Comparison of ENCODE assay signal across 1 cellular context in the genomic region with DNA sequence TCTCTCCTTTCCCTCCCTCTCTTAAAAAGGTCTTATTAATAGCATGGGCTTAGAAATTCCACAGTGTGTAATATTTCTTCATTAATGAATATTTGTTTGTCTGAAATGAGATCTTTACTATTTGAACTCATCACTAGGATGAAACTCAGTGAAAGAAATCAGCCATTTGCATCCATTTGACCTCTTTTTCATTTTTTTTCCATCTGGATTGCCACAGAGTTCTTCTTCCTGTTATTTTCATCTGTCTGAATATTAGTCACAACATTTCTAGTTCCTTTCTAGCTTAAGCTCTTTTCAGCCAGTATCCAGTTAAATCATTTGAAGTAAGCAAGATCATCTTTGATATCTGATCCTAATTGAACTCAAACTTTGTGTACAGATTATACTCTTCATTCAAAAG.
TF ChIP-seq lines count a peak whose summit lies in the region.

No MANE protein-coding gene starts in this region.

TF ChIP-seq in SK-N-SH, 30 proteins besides CTCF, POLR2A, EP300 and RAD21 (continued from another document):
- TF ChIP-seq, protein P1, sequence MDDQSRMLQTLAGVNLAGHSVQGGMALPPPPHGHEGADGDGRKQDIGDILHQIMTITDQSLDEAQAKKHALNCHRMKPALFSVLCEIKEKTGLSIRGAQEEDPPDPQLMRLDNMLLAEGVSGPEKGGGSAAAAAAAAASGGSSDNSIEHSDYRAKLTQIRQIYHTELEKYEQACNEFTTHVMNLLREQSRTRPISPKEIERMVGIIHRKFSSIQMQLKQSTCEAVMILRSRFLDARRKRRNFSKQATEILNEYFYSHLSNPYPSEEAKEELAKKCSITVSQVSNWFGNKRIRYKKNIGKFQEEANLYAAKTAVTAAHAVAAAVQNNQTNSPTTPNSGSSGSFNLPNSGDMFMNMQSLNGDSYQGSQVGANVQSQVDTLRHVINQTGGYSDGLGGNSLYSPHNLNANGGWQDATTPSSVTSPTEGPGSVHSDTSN (IDR thresholded peaks at IDR 0.05), result no peak
- TF ChIP-seq USF2 (IDR thresholded peaks at IDR 0.05; ENCODE audit: borderline replicate concordance, low read depth, low read length), result no peak
- no peak for TF ChIP-seq ELF1 (IDR thresholded peaks at IDR 0.05)
- TF ChIP-seq REST (IDR thresholded peaks at IDR 0.05; ENCODE audit: low read depth, low read length), result no peak
- TF ChIP-seq, protein P2, sequence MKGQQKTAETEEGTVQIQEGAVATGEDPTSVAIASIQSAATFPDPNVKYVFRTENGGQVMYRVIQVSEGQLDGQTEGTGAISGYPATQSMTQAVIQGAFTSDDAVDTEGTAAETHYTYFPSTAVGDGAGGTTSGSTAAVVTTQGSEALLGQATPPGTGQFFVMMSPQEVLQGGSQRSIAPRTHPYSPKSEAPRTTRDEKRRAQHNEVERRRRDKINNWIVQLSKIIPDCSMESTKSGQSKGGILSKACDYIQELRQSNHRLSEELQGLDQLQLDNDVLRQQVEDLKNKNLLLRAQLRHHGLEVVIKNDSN (IDR thresholded peaks at IDR 0.05; ENCODE audit: borderline replicate concordance, low read depth), result no peak
- TF ChIP-seq TEAD4 (IDR thresholded peaks at IDR 0.05; ENCODE audit: borderline replicate concordance, insufficient read depth), result no peak
- no peak for TF ChIP-seq CHD2 (IDR thresholded peaks at IDR 0.05; ENCODE audit: low read length, partially characterized antibody)
- TF ChIP-seq GATA2 (CRISPR knock-in tag; IDR thresholded peaks at IDR 0.05), result no peak
- TF ChIP-seq FOXJ3 (CRISPR knock-in tag; IDR thresholded peaks at IDR 0.05), result no peak
- TF ChIP-seq GABPA (IDR thresholded peaks at IDR 0.05; ENCODE audit: low read depth), result no peak
- TF ChIP-seq, protein P3, sequence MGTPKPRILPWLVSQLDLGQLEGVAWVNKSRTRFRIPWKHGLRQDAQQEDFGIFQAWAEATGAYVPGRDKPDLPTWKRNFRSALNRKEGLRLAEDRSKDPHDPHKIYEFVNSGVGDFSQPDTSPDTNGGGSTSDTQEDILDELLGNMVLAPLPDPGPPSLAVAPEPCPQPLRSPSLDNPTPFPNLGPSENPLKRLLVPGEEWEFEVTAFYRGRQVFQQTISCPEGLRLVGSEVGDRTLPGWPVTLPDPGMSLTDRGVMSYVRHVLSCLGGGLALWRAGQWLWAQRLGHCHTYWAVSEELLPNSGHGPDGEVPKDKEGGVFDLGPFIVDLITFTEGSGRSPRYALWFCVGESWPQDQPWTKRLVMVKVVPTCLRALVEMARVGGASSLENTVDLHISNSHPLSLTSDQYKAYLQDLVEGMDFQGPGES (IDR thresholded peaks at IDR 0.05; ENCODE audit: low read depth, low read length), result no peak
- no peak for TF ChIP-seq MXI1 (IDR thresholded peaks at IDR 0.05; ENCODE audit: low read depth, low read length)
- TF ChIP-seq SIN3A (IDR thresholded peaks at IDR 0.05; ENCODE audit: borderline replicate concordance, low read depth, low read length), result no peak
- no peak for TF ChIP-seq TCF12 (IDR thresholded peaks at IDR 0.05)
- TF ChIP-seq RCOR1 (IDR thresholded peaks at IDR 0.05; ENCODE audit: low read length), result no peak
- TF ChIP-seq RXRA (IDR thresholded peaks at IDR 0.05; ENCODE audit: borderline replicate concordance, low read depth), result no peak
- TF ChIP-seq YY1 (IDR thresholded peaks at IDR 0.05; ENCODE audit: low read depth), result no peak
- TF ChIP-seq MAX (IDR thresholded peaks at IDR 0.05; ENCODE audit: low read depth), result no peak
